Comparison of ENCODE assay signal across 28 cellular contexts in the genomic region with DNA sequence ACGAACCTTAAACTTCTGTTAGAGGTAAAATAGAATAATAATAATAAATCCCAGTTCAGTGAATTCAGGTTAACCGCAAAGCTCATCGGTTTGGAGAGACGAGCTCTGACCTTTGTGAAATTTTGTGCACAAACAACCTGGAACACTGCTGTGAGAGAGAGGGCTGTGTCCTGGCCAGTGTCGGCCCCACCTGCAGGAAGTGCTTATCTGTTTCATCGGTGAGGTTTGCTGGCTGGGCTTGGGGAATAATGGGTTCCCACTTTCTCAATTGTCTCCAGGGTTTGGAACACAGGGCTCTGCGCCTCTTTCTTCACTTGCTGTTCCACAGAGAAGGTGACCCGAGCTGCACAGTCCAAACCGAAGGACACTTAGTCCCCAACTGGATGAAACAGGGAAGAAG.
"Had no signal": no experiment of that assay in that cellular context is flagged by ENCODE, and none has a peak within 500 bp of the region (broad histone marks: within the 10 kb centered on the region; RNA-seq: fewer than 3 reads in every experiment).

No MANE protein-coding gene starts in this region.

- H3K36me3 Mint-ChIP-seq: mesothelial cell of epicardium, naive B cell had no signal

- DNase-seq: effector memory CD8-positive, alpha-beta T cell; erythroblast; esophagus squamous epithelium; foreskin melanocyte; glutamatergic neuron; heart right ventricle; hippocampal formation; left cardiac atrium; mesenchymal stem cell; mucosa of descending colon; naive B cell; nucleus accumbens; ovary; retina; small intestine; stimulated activated CD4-positive, alpha-beta T cell treated with anti-CD3 and anti-CD28 coated beads, Interleukin-12 subunit alpha, Interleukin-12 subunit beta, amount 100 ng/mL, for 4 hours; stimulated activated CD4-positive, alpha-beta T cell treated with anti-CD3 and anti-CD28 coated beads, Interleukin-2, amount 100 ng/mL, for 24 hours; stimulated activated naive CD4-positive, alpha-beta T cell; stimulated activated naive CD8-positive, alpha-beta T cell treated with anti-CD3 and anti-CD28 coated beads, Interleukin-15, amount 100 ng/mL, for 72 hours; transverse colon; upper lobe of right lung; uterus had no signal

- H3K4me3 Mint-ChIP-seq: effector memory CD8-positive, alpha-beta T cell; mesothelial cell of epicardium; nephron; stimulated activated naive CD8-positive, alpha-beta T cell treated with anti-CD3 and anti-CD28 coated beads, Interleukin-15, amount 100 ng/mL, for 72 hours had no signal

- H3K36me3 ChIP-seq: esophagus squamous epithelium, heart right ventricle, left lung, ovary, right lobe of liver, suprapubic skin, transverse colon, upper lobe of right lung, uterus had no signal

- H3K4me1 Mint-ChIP-seq: mesothelial cell of epicardium; nephron; stimulated activated naive CD8-positive, alpha-beta T cell treated with anti-CD3 and anti-CD28 coated beads, Interleukin-15, amount 100 ng/mL, for 72 hours had no signal

- H3K4me1 ChIP-seq: esophagus squamous epithelium, heart right ventricle, left lung, right lobe of liver, suprapubic skin, transverse colon, upper lobe of right lung, uterus had no signal

- H3K27ac ChIP-seq: coronary artery, esophagus squamous epithelium, heart right ventricle, left lung, ovary, right lobe of liver, suprapubic skin, transverse colon, upper lobe of right lung, uterus had no signal

- H3K9me3 Mint-ChIP-seq: effector memory CD8-positive, alpha-beta T cell; mesothelial cell of epicardium; naive B cell; nephron; stimulated activated naive CD8-positive, alpha-beta T cell treated with anti-CD3 and anti-CD28 coated beads, Interleukin-15, amount 100 ng/mL, for 72 hours had no signal

- H3K27me3 ChIP-seq: ovary had no signal

- H3K9me3 ChIP-seq: esophagus squamous epithelium, heart right ventricle, left lung, mucosa of descending colon, ovary, right lobe of liver, suprapubic skin, transverse colon, upper lobe of right lung, uterus had no signal

- H3K4me3 ChIP-seq: coronary artery, esophagus squamous epithelium, heart right ventricle, left lung, mucosa of descending colon, ovary, right lobe of liver, suprapubic skin, transverse colon, upper lobe of right lung, uterus had no signal

- ATAC-seq: effector memory CD8-positive, alpha-beta T cell; heart right ventricle; left cardiac atrium; left lung; mucosa of descending colon; right lobe of liver; stimulated activated naive CD8-positive, alpha-beta T cell treated with anti-CD3 and anti-CD28 coated beads, Interleukin-15, amount 100 ng/mL, for 72 hours had no signal

- H3K27ac Mint-ChIP-seq: effector memory CD8-positive, alpha-beta T cell; mesothelial cell of epicardium; nephron; stimulated activated naive CD8-positive, alpha-beta T cell treated with anti-CD3 and anti-CD28 coated beads, Interleukin-15, amount 100 ng/mL, for 72 hours had no signal
